In the genomic region with DNA sequence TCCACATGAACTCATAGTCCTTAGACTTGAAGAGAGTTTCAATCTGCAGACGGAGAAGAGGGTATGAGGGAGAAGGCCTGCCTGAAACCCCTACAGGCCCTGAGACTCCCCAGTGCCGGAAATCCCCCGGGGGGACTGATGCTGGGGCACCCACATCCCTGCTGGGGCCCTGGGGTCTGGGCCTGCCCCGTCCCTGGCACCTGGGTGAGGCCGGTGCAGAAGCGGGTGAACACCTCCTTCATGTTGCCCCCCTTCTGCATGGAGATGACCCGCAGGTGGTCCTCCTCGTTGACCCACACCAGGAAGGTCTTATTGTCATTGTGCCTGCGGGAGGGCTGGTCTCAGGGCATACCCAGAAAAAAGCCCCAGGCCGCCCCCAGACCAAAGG, we compare ENCODE assay signal across 9 cellular contexts. TPM values are rescaled to one million over a fixed set of nuclear protein-coding genes. Genes with fewer than 3 reads are reported as not detected.
DNase-seq lines count a peak whose midpoint lies in the region; ATAC-seq, FAIRE-seq and TF ChIP-seq lines count a peak whose summit lies in the region.
"Had no signal": no experiment of that assay in that cellular context is flagged by ENCODE, and none has a peak within 500 bp of the region (broad histone marks: within the 10 kb centered on the region; RNA-seq: fewer than 3 reads in every experiment).

No MANE protein-coding gene starts in this region.

- H3K9me3 Mint-ChIP-seq in stimulated activated naive CD8-positive, alpha-beta T cell treated with anti-CD3 and anti-CD28 coated beads, Interleukin-15, Interleukin-2, amounts not matched to agents 100 ng/mL and 50 ng/mL, for 24 hours, result no peaks in the 10 kb centered on the region
- no peaks in the 10 kb centered on the region for H3K9me3 Mint-ChIP-seq in chondrocyte (ENCODE audit: low read depth)
- H3K9me3 Mint-ChIP-seq in nephron, result no peaks in the 10 kb centered on the region

- ATAC-seq in stimulated activated naive CD8-positive, alpha-beta T cell treated with anti-CD3 and anti-CD28 coated beads, Interleukin-15, Interleukin-2, amounts not matched to agents 100 U/mL and 50 U/mL, for 24 hours, result no peak
- no peak for ATAC-seq in GM21529 (IDR thresholded peaks at IDR 0.05; ENCODE audit: unreplicated experiment)
- no peak for ATAC-seq in HG02981 (IDR thresholded peaks at IDR 0.05; ENCODE audit: unreplicated experiment)

- peak overlapping the region; percentile 53 for H3K4me3 Mint-ChIP-seq in stimulated activated naive CD8-positive, alpha-beta T cell treated with anti-CD3 and anti-CD28 coated beads, Interleukin-15, Interleukin-2, amounts not matched to agents 100 ng/mL and 50 ng/mL, for 24 hours
- H3K4me3 Mint-ChIP-seq in chondrocyte (ENCODE audit: unreplicated experiment), result peak overlapping the region; percentile 63
- H3K4me3 Mint-ChIP-seq in nephron, result peak overlapping the region; percentile 73 to 91 (median 85)

- peaks cover 13% of the 10 kb centered on the region for H3K27me3 Mint-ChIP-seq in stimulated activated naive CD8-positive, alpha-beta T cell treated with anti-CD3 and anti-CD28 coated beads, Interleukin-15, Interleukin-2, amounts not matched to agents 100 ng/mL and 50 ng/mL, for 24 hours
- H3K27me3 Mint-ChIP-seq in chondrocyte (ENCODE audit: low read depth), result no peaks in the 10 kb centered on the region
- peaks cover 27% of the 10 kb centered on the region for H3K27me3 Mint-ChIP-seq in nephron (ENCODE audit: low read depth)

- FAIRE-seq in HTR-8/SVneo (lab: Jason Lieb, UNC), result no peak
- FAIRE-seq: D721Med had no signal

- TF ChIP-seq CTCF in chondrocyte (IDR thresholded peaks at IDR 0.05), result no peak
- TF ChIP-seq CTCF in nephron (IDR thresholded peaks at IDR 0.05; ENCODE audit: unreplicated experiment in 3 of 3), result no peak

- H3K36me3 Mint-ChIP-seq in stimulated activated naive CD8-positive, alpha-beta T cell treated with anti-CD3 and anti-CD28 coated beads, Interleukin-15, Interleukin-2, amounts not matched to agents 100 ng/mL and 50 ng/mL, for 24 hours (ENCODE audit: low read depth), result no peaks in the 10 kb centered on the region
- H3K36me3 Mint-ChIP-seq in chondrocyte (ENCODE audit: low read depth) (no peaks in the 10 kb centered on the region), nephron (ENCODE audit: low read depth) (peaks cover 8% of the 10 kb centered on the region)

- DNase-seq in stimulated activated naive CD8-positive, alpha-beta T cell treated with anti-CD3 and anti-CD28 coated beads, Interleukin-15, Interleukin-2, amounts not matched to agents 100 U/mL and 50 U/mL, for 24 hours, result no peak
- peak; percentile 91 for DNase-seq in chondrocyte (ENCODE audit: low spot score)
- DNase-seq in HTR-8/SVneo (ENCODE audit: insufficient read length, low spot score), result no peak
- no peak for DNase-seq in stimulated activated CD4-positive, alpha-beta T cell treated with anti-CD3 and anti-CD28 coated beads, Interleukin-2, amount 100 ng/mL, for 48 hours

- peaks cover 8% of the 10 kb centered on the region for H3K4me1 Mint-ChIP-seq in stimulated activated naive CD8-positive, alpha-beta T cell treated with anti-CD3 and anti-CD28 coated beads, Interleukin-15, Interleukin-2, amounts not matched to agents 100 ng/mL and 50 ng/mL, for 24 hours (ENCODE audit: low read depth)
- H3K4me1 Mint-ChIP-seq in chondrocyte (ENCODE audit: low read depth) (peaks cover 35% of the 10 kb centered on the region), nephron (peaks cover 57% of the 10 kb centered on the region)

- no peak overlapping the region for H3K27ac Mint-ChIP-seq in stimulated activated naive CD8-positive, alpha-beta T cell treated with anti-CD3 and anti-CD28 coated beads, Interleukin-15, Interleukin-2, amounts not matched to agents 100 ng/mL and 50 ng/mL, for 24 hours
- peak overlapping the region; percentile 75 for H3K27ac Mint-ChIP-seq in chondrocyte (ENCODE audit: unreplicated experiment)
- H3K27ac Mint-ChIP-seq in nephron, result peak overlapping the region in 2 of 3 experiments; percentile 52 to 70

RNA-seq across cellular contexts. Expression of a gene that starts 2.4 kb away (rescaled TPM):
- total RNA-seq in chondrocyte, result 81.0 to 141 TPM (median 139 TPM) in 3 replicates

RNA-seq across cellular contexts. Expression of a gene that starts 8.7 kb away (rescaled TPM):
- 9.9 to 10.3 TPM (median 10.0 TPM) in 3 replicates for total RNA-seq in chondrocyte

RNA-seq across cellular contexts. Expression of a gene that starts 42.2 kb away (rescaled TPM):
- total RNA-seq in chondrocyte, result 22.6 to 25.7 TPM (median 23.2 TPM) in 3 replicates

RNA-seq across cellular contexts. Expression of a gene that starts 42.5 kb away (rescaled TPM):
- 39.1 to 51.9 TPM (median 50.7 TPM) in 3 replicates for total RNA-seq in chondrocyte
